Comparison of ENCODE assay signal across 14 cellular contexts in the genomic region with DNA sequence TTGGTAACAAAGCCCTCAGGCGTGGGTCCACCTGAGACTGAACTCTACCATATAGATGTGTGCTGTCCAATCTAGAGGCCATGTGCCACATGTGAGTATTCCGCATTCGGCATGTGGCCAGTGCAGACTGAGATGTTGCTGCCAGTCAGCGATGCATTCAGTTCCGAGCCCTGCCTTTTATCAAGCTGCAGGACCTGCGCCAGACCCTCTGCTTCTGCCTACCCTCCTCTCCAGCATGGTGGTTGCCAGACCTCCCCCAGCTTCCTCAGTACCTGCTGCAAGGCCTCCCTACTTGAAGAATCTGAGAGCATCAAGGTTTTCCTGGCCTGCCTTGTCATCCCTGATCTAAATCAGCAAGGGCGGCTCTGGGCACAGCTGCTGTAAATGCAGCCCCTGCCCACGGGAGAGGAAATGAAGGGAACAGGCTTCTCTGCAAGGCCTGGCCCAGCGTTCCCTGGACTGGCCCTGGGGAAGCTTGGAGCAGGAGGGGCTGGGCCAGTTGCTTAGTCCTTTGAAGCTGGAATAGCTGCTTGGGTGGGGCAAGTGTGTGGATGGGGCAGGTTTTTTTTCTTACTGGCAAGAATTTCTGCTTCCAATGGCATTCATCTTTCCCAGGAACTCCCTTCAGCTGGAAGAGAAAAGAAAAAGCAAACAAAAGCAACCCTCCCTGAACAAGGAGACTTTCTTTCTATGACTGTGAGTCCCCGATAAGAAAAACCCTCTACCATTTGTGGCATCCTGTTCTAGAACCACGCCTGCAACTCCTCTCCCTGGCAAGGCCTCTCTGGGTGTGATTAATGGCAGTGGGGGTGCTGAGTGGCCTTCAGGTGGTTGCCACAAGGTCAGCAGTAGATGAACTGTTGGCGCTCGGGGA.
DNase-seq lines count a peak whose midpoint lies in the region; TF ChIP-seq lines count a peak whose summit lies in the region.
"Had no signal": no experiment of that assay in that cellular context is flagged by ENCODE, and none has a peak within 500 bp of the region (broad histone marks: within the 10 kb centered on the region; RNA-seq: fewer than 3 reads in every experiment).

No MANE protein-coding gene starts in this region.

- H3K4me1 ChIP-seq in fibroblast of lung (ENCODE audit: control insufficient read depth, extremely low read depth, insufficient read depth, low read length), result no peaks in the 10 kb centered on the region
- H3K4me1 ChIP-seq in neural progenitor cell, result no peaks in the 10 kb centered on the region
- H3K4me1 ChIP-seq in A673 (ENCODE audit: insufficient read depth, low read length, poor library complexity, severe bottlenecking), result no peaks in the 10 kb centered on the region
- H3K4me1 ChIP-seq: psoas muscle had no signal

- H3K36me3 Mint-ChIP-seq in neural progenitor cell, result no peaks in the 10 kb centered on the region
- no peaks in the 10 kb centered on the region for H3K36me3 Mint-ChIP-seq in activated T-helper 2 cell treated with anti-CD3 and anti-CD28 coated beads, Interferon-gamma antibody, Interleukin-2, Interleukin-4, amounts not matched to agents 10 μg/mL and 5 μg/mL and 100 μg/mL, durations not matched to agents 14 hours and 24 hours and 36 hours (ENCODE audit: low read depth)

- intact Hi-C loops in activated T-helper 2 cell treated with anti-CD3 and anti-CD28 coated beads, Interferon-gamma antibody, Interleukin-2, Interleukin-4, amounts not matched to agents 10 μg/mL and 5 μg/mL and 100 μg/mL, durations not matched to agents 14 hours and 24 hours and 36 hours (cut with micrococcal nuclease), result no loop called here
- intact Hi-C loops in A673 (cut with micrococcal nuclease; ENCODE audit: unreplicated experiment), result no loop called here

- H3K4me1 Mint-ChIP-seq in neural progenitor cell, result peaks cover 15% of the 10 kb centered on the region
- H3K4me1 Mint-ChIP-seq in activated T-helper 2 cell treated with anti-CD3 and anti-CD28 coated beads, Interferon-gamma antibody, Interleukin-2, Interleukin-4, amounts not matched to agents 10 μg/mL and 5 μg/mL and 100 μg/mL, durations not matched to agents 14 hours and 24 hours and 36 hours (ENCODE audit: low read depth), result peaks cover 11% of the 10 kb centered on the region

- BruUV-seq in A673 (replicated peaks; lab: Mats Ljungman, UMichigan), result no TSS peak

- no peaks in the 10 kb centered on the region for H3K27me3 ChIP-seq in fibroblast of lung (ENCODE audit: control insufficient read depth, insufficient read depth, low read length)
- no peaks in the 10 kb centered on the region for H3K27me3 ChIP-seq in neural progenitor cell
- no peaks in the 10 kb centered on the region for H3K27me3 ChIP-seq in A673 (replicated peaks; ENCODE audit: insufficient read depth, low read depth, low read length, poor library complexity)

- H3K9me3 Mint-ChIP-seq in neural progenitor cell, result no peaks in the 10 kb centered on the region
- no peaks in the 10 kb centered on the region for H3K9me3 Mint-ChIP-seq in activated T-helper 2 cell treated with anti-CD3 and anti-CD28 coated beads, Interferon-gamma antibody, Interleukin-2, Interleukin-4, amounts not matched to agents 10 μg/mL and 5 μg/mL and 100 μg/mL, durations not matched to agents 14 hours and 24 hours and 36 hours

- POLR2A ChIA-PET in A673 (lab: Charles Lee; ENCODE audit: low non-redundant PET), result no interaction called here

- peak; percentile 9 for DNase-seq in EH (ENCODE audit: low read depth)
- peak; percentile 50 for DNase-seq in NCI-H2227 treated with DMSO at 0.1 percent for 48 hours (lab: John Stamatoyannopoulos, UW)
- DNase-seq in fibroblast of lung (ENCODE audit: low read depth in 2 of 2), result peak; percentile 24 to 43
- no peak for DNase-seq in neural progenitor cell (ENCODE audit: low spot score)
- no peak for DNase-seq in ureter (ENCODE audit: low spot score)
- no peak for DNase-seq in activated T-helper 2 cell treated with anti-CD3 and anti-CD28 coated beads, Interferon-gamma antibody, Interleukin-2, Interleukin-4, amounts not matched to agents 10 μg/mL and 5 μg/mL and 100 μg/mL, durations not matched to agents 14 hours and 24 hours and 36 hours (ENCODE audit: low spot score)
- no peak for DNase-seq in A673 (ENCODE audit: low spot score)
- DNase-seq in activated effector memory CD4-positive, alpha-beta T cell treated with anti-CD3 and anti-CD28 coated beads, Interleukin-2, amount 50 U/mL, for 16 hours, result no peak
- DNase-seq: amygdala, COR-L47, KG1, NCI-H446 treated with DMSO at 0.1 percent for 48 hours, psoas muscle had no signal

- H4K20me1 ChIP-seq in fibroblast of lung (ENCODE audit: control insufficient read depth, extremely low read depth, insufficient read depth, low read length) (no peaks in the 10 kb centered on the region), neural progenitor cell (ENCODE audit: low read depth) (no peaks in the 10 kb centered on the region)

- TF ChIP-seq CTCF in fibroblast of lung (conservative IDR thresholded peaks at IDR 0.05 in 1 of 2, IDR thresholded peaks at IDR 0.05 in 1 of 2; ENCODE audit: low read depth in 1 of 2, low read length in 2 of 2), result no peak
- no peak for TF ChIP-seq CTCF in neural progenitor cell (IDR thresholded peaks at IDR 0.05)
- TF ChIP-seq CTCF in A673 (conservative IDR thresholded peaks at IDR 0.05; ENCODE audit: low read depth, low read length), result no peak

- no peaks in the 10 kb centered on the region for H3K36me3 ChIP-seq in fibroblast of lung (ENCODE audit: control insufficient read depth, insufficient read depth, low read length)
- H3K36me3 ChIP-seq in neural progenitor cell, result no peaks in the 10 kb centered on the region
- no peaks in the 10 kb centered on the region for H3K36me3 ChIP-seq in A673 (ENCODE audit: insufficient read depth, low read length, poor library complexity, severe bottlenecking)

- H3K27ac Mint-ChIP-seq in neural progenitor cell, result peak overlapping the region; percentile 57
- H3K27ac Mint-ChIP-seq in activated T-helper 2 cell treated with anti-CD3 and anti-CD28 coated beads, Interferon-gamma antibody, Interleukin-2, Interleukin-4, amounts not matched to agents 10 μg/mL and 5 μg/mL and 100 μg/mL, durations not matched to agents 14 hours and 24 hours and 36 hours, result no peak overlapping the region

- H2AFZ ChIP-seq in fibroblast of lung (ENCODE audit: low read length), result no peak overlapping the region
- no peak overlapping the region for H2AFZ ChIP-seq in neural progenitor cell (replicated peaks)

- CTCF ChIA-PET in A673 (lab: Charles Lee), result no interaction called here

- H3K9ac ChIP-seq in fibroblast of lung (ENCODE audit: insufficient read depth, low read length) (no peak overlapping the region), neural progenitor cell (no peak overlapping the region)

- H3K27me3 Mint-ChIP-seq in neural progenitor cell (ENCODE audit: insufficient read depth, low read depth), result peaks cover 2% of the 10 kb centered on the region
- H3K27me3 Mint-ChIP-seq in activated T-helper 2 cell treated with anti-CD3 and anti-CD28 coated beads, Interferon-gamma antibody, Interleukin-2, Interleukin-4, amounts not matched to agents 10 μg/mL and 5 μg/mL and 100 μg/mL, durations not matched to agents 14 hours and 24 hours and 36 hours (ENCODE audit: low read depth), result peaks cover 28% of the 10 kb centered on the region

- H3K4me3 ChIP-seq in fibroblast of lung (replicated peaks in 1 of 4; ENCODE audit: control extremely low read depth in 1 of 4, insufficient read depth in 1 of 4, low read depth in 3 of 4, low read length in 4 of 4) (no peak overlapping the region), neural progenitor cell (no peak overlapping the region), A673 (ENCODE audit: low read depth, low read length, poor library complexity, severe bottlenecking) (no peak overlapping the region)
- H3K4me3 ChIP-seq: psoas muscle had no signal

- no peaks in the 10 kb centered on the region for H3F3A ChIP-seq in neural progenitor cell (ENCODE audit: low read depth)

- H3K4me3 Mint-ChIP-seq in neural progenitor cell, result no peak overlapping the region
- no peak overlapping the region for H3K4me3 Mint-ChIP-seq in activated T-helper 2 cell treated with anti-CD3 and anti-CD28 coated beads, Interferon-gamma antibody, Interleukin-2, Interleukin-4, amounts not matched to agents 10 μg/mL and 5 μg/mL and 100 μg/mL, durations not matched to agents 14 hours and 24 hours and 36 hours (ENCODE audit: low read depth)

- H3K9me3 ChIP-seq in fibroblast of lung (ENCODE audit: control insufficient read depth, insufficient read depth, low read depth, low read length) (no peaks in the 10 kb centered on the region), neural progenitor cell (ENCODE audit: low read depth) (no peaks in the 10 kb centered on the region), A673 (ENCODE audit: low read depth, low read length, poor library complexity, severe bottlenecking) (no peaks in the 10 kb centered on the region)
- H3K9me3 ChIP-seq: psoas muscle had no signal

- no peak overlapping the region for H3K4me2 ChIP-seq in fibroblast of lung (ENCODE audit: extremely low read depth, insufficient read depth, low read length)
- H3K4me2 ChIP-seq in neural progenitor cell, result no peak overlapping the region

- H3K79me2 ChIP-seq in fibroblast of lung (ENCODE audit: control insufficient read depth, insufficient read depth, low read length), result no peaks in the 10 kb centered on the region
- H3K79me2 ChIP-seq in neural progenitor cell (ENCODE audit: low read depth), result no peaks in the 10 kb centered on the region

- H3K27ac ChIP-seq in fibroblast of lung (ENCODE audit: insufficient read depth, low read length), result no peak overlapping the region
- no peak overlapping the region for H3K27ac ChIP-seq in neural progenitor cell
- no peak overlapping the region for H3K27ac ChIP-seq in A673 (ENCODE audit: low read depth, low read length, poor library complexity, severe bottlenecking)
- H3K27ac ChIP-seq: epithelial cell of prostate, psoas muscle had no signal

Comparison
In these comparisons a context has a peak if more than half of its experiments do, and no peak if none do; other contexts are left out.
1. DNase-seq: peak in EH (single experiment), NCI-H2227 treated with DMSO at 0.1 percent for 48 hours (single experiment) and fibroblast of lung (2 of 2); none in neural progenitor cell (single experiment), ureter (single experiment), activated T-helper 2 cell treated with anti-CD3 and anti-CD28 coated beads, Interferon-gamma antibody, Interleukin-2, Interleukin-4, amounts not matched to agents 10 μg/mL and 5 μg/mL and 100 μg/mL, durations not matched to agents 14 hours and 24 hours and 36 hours (single experiment), A673 (single experiment) and activated effector memory CD4-positive, alpha-beta T cell treated with anti-CD3 and anti-CD28 coated beads, Interleukin-2, amount 50 U/mL, for 16 hours (single experiment).